Comparison of ENCODE assay signal across 18 cellular contexts in genomic region chrX:155333701-155334100, GRCh38. TPM values are rescaled to one million over a fixed set of nuclear protein-coding genes. Genes with fewer than 3 reads are reported as not detected.
DNase-seq lines count a peak whose midpoint lies in the region; ATAC-seq and TF ChIP-seq lines count a peak whose summit lies in the region.
"Had no signal": no experiment of that assay in that cellular context is flagged by ENCODE, and none has a peak within 500 bp of the region (broad histone marks: within the 10 kb centered on the region; RNA-seq: fewer than 3 reads in every experiment).

No MANE protein-coding gene starts in this region.

- H3K4me1 ChIP-seq in duodenal mucosa (ENCODE audit: control insufficient read depth in 1 of 2, insufficient read depth in 2 of 2, low read length in 2 of 2) (no peaks in the 10 kb centered on the region), ovary (ENCODE audit: insufficient read depth) (no peaks in the 10 kb centered on the region), tibial nerve (no peaks in the 10 kb centered on the region)
- H3K4me1 ChIP-seq: BE2C, foreskin keratinocyte, SJCRH30 had no signal

- no peak for ATAC-seq in HG03097 (IDR thresholded peaks at IDR 0.05; ENCODE audit: low FRiP score, unreplicated experiment)
- ATAC-seq: natural killer cell treated with Interleukin-12 subunit alpha and Interleukin-12 subunit beta and Interleukin-15 and Interleukin-18, amount 100 ng/mL, for 72 hours had no signal

- peak overlapping the region; percentile 50 for H3K4me3 ChIP-seq in duodenal mucosa (ENCODE audit: low read depth in 1 of 2, low read length in 2 of 2)
- peak overlapping the region; percentile 31 for H3K4me3 ChIP-seq in ovary
- H3K4me3 ChIP-seq in tibial nerve, result peak overlapping the region in 2 of 4 donors; percentile 15 to 40
- H3K4me3 ChIP-seq: SJCRH30 had no signal

- TF ChIP-seq CTCF in ovary (IDR thresholded peaks at IDR 0.05) (no peak), tibial nerve (IDR thresholded peaks at IDR 0.05) (no peak)

- no peaks in the 10 kb centered on the region for H3K9me3 ChIP-seq in duodenal mucosa (ENCODE audit: control insufficient read depth in 1 of 2, low read length in 2 of 2)
- no peaks in the 10 kb centered on the region for H3K9me3 ChIP-seq in ovary
- peaks cover 0 to under 1% (median 0%) of the 10 kb centered on the region in 4 donors for H3K9me3 ChIP-seq in tibial nerve
- H3K9me3 ChIP-seq: BE2C, SJCRH30 had no signal

- no peaks in the 10 kb centered on the region for H3K27me3 ChIP-seq in duodenal mucosa (ENCODE audit: control insufficient read depth in 1 of 2, insufficient read depth in 2 of 2, low read length in 2 of 2)
- H3K27me3 ChIP-seq in ovary, result no peaks in the 10 kb centered on the region
- H3K27me3 ChIP-seq in tibial nerve, result no peaks in the 10 kb centered on the region
- H3K27me3 ChIP-seq: BE2C, foreskin keratinocyte, SJCRH30 had no signal

- H3K9ac ChIP-seq in duodenal mucosa (ENCODE audit: low read depth in 1 of 2, low read length in 2 of 2), result peak overlapping the region in 1 of 2 donors; percentile 43

- TF ChIP-seq POLR2A in ovary (IDR thresholded peaks at IDR 0.05) (no peak), tibial nerve (IDR thresholded peaks at IDR 0.05) (no peak)

- H3K36me3 ChIP-seq in duodenal mucosa (ENCODE audit: control insufficient read depth in 1 of 2, insufficient read depth in 2 of 2, low read length in 2 of 2) (no peaks in the 10 kb centered on the region), ovary (no peaks in the 10 kb centered on the region), tibial nerve (no peaks in the 10 kb centered on the region)
- H3K36me3 ChIP-seq: BE2C, SJCRH30 had no signal

- 24 to 44% (median 38%) methylated on average over 1 of the region's 1 CpG for WGBS in ovary, 3 donors
- 33 to 54% methylated on average over 1 of the region's 1 CpG for WGBS in tibial nerve, 2 donors

- H3K27ac ChIP-seq in duodenal mucosa (ENCODE audit: low read depth, low read length), result no peak overlapping the region
- peak overlapping the region; percentile 34 to 46 for H3K27ac ChIP-seq in ovary
- H3K27ac ChIP-seq in tibial nerve, result peak overlapping the region in 3 of 4 donors; percentile 26 to 73 (median 70)
- H3K27ac ChIP-seq: foreskin keratinocyte, SJCRH30 had no signal

- intact Hi-C loops in ovary (cut with DNase I), result no loop called here

- no peak for TF ChIP-seq EP300 in ovary (IDR thresholded peaks at IDR 0.05)
- no peak for TF ChIP-seq EP300 in tibial nerve (IDR thresholded peaks at IDR 0.05)

- peak; percentile 2 for DNase-seq in RPMI8226
- no peak for DNase-seq in ovary
- no peak for DNase-seq in tibial nerve (ENCODE audit: low spot score in 2 of 2)
- no peak for DNase-seq in NCI-H82 (lab: John Stamatoyannopoulos, UW)
- no peak for DNase-seq in RKO (ENCODE audit: low spot score)
- DNase-seq: activated CD4-positive, alpha-beta T cell treated with anti-CD3 and anti-CD28 coated beads for 1 hour; activated effector memory CD4-positive, alpha-beta T cell treated with Interleukin-2 at 50 U/mL for 16 hours; BE2C; DMS 273 treated with DMSO at 0.1 percent for 48 hours; IMR-90; NCI-H2081 treated with DMSO at 0.1 percent for 48 hours; NCI-H524; SJCRH30; T-helper 9 cell had no signal

RNA-seq across cellular contexts. Expression of gene CLIC2, which starts 0.7 kb away (rescaled TPM):
- total RNA-seq in ovary, result 10 to 100 TPM in 6 of 7 donors, 1 to 10 TPM in 1; 8.3 to 21.5 (median 18.9) TPM
- polyA plus RNA-seq in ovary, result 10 to 100 TPM; 13.2 to 18.5 TPM
- 10 to 100 TPM; 12.0 to 21.6 (median 18.3) TPM for total RNA-seq in tibial nerve
- total RNA-seq: foreskin keratinocyte had no signal

RNA-seq across cellular contexts. Expression of gene F8A2, which starts 48.2 kb away (rescaled TPM):
- total RNA-seq in ovary (1 to 10 TPM in 2 of 7 donors, not detected in 5; 2.5 to 5.3 TPM), tibial nerve (10 to 100 TPM in 1 of 4 donors, 1 to 10 TPM in 2, not detected in 1; 2.6 to 15.6 (median 3.8) TPM)
- not detected for polyA plus RNA-seq in ovary
- total RNA-seq: foreskin keratinocyte; IMR-90; natural killer cell treated with Interleukin-12 subunit alpha and Interleukin-12 subunit beta and Interleukin-15 and Interleukin-18, amount 100 ng/mL, for 72 hours; SJCRH30 had no signal
- polyA plus RNA-seq: foreskin keratinocyte, IMR-90 had no signal
